In the genomic region with DNA sequence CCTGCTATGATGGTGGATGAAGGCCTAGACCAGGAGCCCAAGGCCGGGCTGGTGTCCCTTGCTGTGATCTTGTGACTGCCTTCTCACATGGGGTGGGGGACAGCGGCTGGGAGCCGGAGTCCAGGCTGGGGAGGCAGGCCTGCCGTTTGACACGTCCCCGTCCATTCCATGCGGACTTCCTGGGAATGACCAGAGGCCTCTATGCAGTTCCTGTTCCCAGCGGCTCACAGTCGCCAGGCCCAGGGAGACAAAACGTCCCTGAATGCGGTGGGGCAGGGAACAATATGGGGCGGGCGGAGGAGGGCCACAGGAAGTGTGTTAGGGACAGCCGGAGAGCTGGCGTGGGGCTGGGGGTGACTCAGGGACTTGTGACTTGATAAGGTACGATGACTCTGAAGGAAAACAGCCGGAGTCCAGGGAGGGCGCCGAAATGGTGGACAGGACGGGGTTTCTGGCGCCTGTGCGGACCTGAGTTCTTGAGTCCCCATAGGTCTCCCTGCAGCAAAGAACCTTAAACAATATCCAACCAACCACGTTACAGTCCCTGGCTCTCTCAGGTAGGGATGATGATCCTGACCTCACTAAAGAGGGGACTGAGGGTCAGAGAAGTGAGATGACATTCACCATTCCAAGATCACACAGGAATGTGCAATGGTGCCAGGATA, we compare ENCODE assay signal across 18 cellular contexts. TPM values are rescaled to one million over a fixed set of nuclear protein-coding genes. Genes with fewer than 3 reads are reported as not detected.
DNase-seq lines count a peak whose midpoint lies in the region; ATAC-seq and TF ChIP-seq lines count a peak whose summit lies in the region.
"Had no signal": no experiment of that assay in that cellular context is flagged by ENCODE, and none has a peak within 500 bp of the region (broad histone marks: within the 10 kb centered on the region; RNA-seq: fewer than 3 reads in every experiment).

No MANE protein-coding gene starts in this region.

- H3K36me3 Mint-ChIP-seq in activated naive CD4-positive, alpha-beta T cell treated with anti-CD3 and anti-CD28 coated beads for 36 hours (ENCODE audit: low read depth), result no peaks in the 10 kb centered on the region
- H3K36me3 Mint-ChIP-seq: activated naive CD8-positive, alpha-beta T cell treated with anti-CD3 and anti-CD28 coated beads, Interleukin-2, amount 10 ng/mL, durations not matched to agents 7 days and 5 days had no signal

- 55 to 65% methylated on average over 23 of the region's 23 CpGs for WGBS in heart right ventricle, 2 donors
- 63 to 80% methylated on average over 14 to 15 of the region's 23 CpGs for WGBS in mesodermal cell (ENCODE audit: insufficient coverage in 2 of 2), 2 experiments

- H3K4me3 ChIP-seq in brain microvascular endothelial cell (ENCODE audit: low read depth, low read length) (no peak overlapping the region), heart right ventricle (no peak overlapping the region), mesodermal cell (ENCODE audit: extremely low read depth, insufficient read depth, low read length, poor library complexity, severe bottlenecking) (no peak overlapping the region)
- H3K4me3 ChIP-seq: sigmoid colon, vagina had no signal

- DNase-seq in brain microvascular endothelial cell (peak; percentile 24), heart right ventricle (peak; percentile 66 to 86), NCI-H345 treated with DMSO at 0.1 percent for 48 hours (lab: John Stamatoyannopoulos, UW; ENCODE audit: unreplicated experiment) (no peak), GOT3 (lab: John Stamatoyannopoulos, UW) (no peak)
- DNase-seq in activated naive CD4-positive, alpha-beta T cell treated with anti-CD3 and anti-CD28 coated beads for 36 hours, result no peak
- DNase-seq in stimulated activated CD8-positive, alpha-beta memory T cell treated with anti-CD3 and anti-CD28 coated beads, Interleukin-4, amount 100 ng/mL, for 48 hours, result no peak
- DNase-seq: activated CD4-positive, alpha-beta T cell treated with anti-CD3 and anti-CD28 coated beads, Interleukin-2, amount 10 ng/mL, durations not matched to agents 24 days and 14 days; activated naive CD8-positive, alpha-beta T cell treated with anti-CD3 and anti-CD28 coated beads, Interleukin-2, amount 10 ng/mL, durations not matched to agents 7 days and 5 days; activated T-cell treated with anti-CD3 and anti-CD28 coated beads for 4 hours; C1 segment of cervical spinal cord; KBM-7; NCI-H1092 treated with DMSO at 0.1 percent for 48 hours; NK-92 treated with Interleukin-12 subunit alpha and Interleukin-12 subunit beta, amount 100 ng/mL, for 24 hours; sigmoid colon; stimulated activated CD4-positive, alpha-beta T cell treated with anti-CD3 and anti-CD28 coated beads, Interleukin-4, amount 100 ng/mL, for 24 hours; T-helper 17 cell had no signal

- H3K27ac Mint-ChIP-seq in activated naive CD4-positive, alpha-beta T cell treated with anti-CD3 and anti-CD28 coated beads for 36 hours, result no peak overlapping the region
- H3K27ac Mint-ChIP-seq: activated CD4-positive, alpha-beta T cell treated with anti-CD3 and anti-CD28 coated beads, Interleukin-2, amount 10 ng/mL, durations not matched to agents 24 days and 14 days; activated naive CD8-positive, alpha-beta T cell treated with anti-CD3 and anti-CD28 coated beads, Interleukin-2, amount 10 ng/mL, durations not matched to agents 7 days and 5 days; T-helper 17 cell had no signal

- no peak overlapping the region for H3K4me3 Mint-ChIP-seq in activated naive CD4-positive, alpha-beta T cell treated with anti-CD3 and anti-CD28 coated beads for 36 hours
- H3K4me3 Mint-ChIP-seq: activated CD4-positive, alpha-beta T cell treated with anti-CD3 and anti-CD28 coated beads, Interleukin-2, amount 10 ng/mL, durations not matched to agents 24 days and 14 days; activated naive CD8-positive, alpha-beta T cell treated with anti-CD3 and anti-CD28 coated beads, Interleukin-2, amount 10 ng/mL, durations not matched to agents 7 days and 5 days; T-helper 17 cell had no signal

- H3K4me1 ChIP-seq in heart right ventricle, result peaks cover 4 to 56% (median 8%) of the 10 kb centered on the region in 9 donors
- peaks cover 48% of the 10 kb centered on the region for H3K4me1 ChIP-seq in mesodermal cell (ENCODE audit: control insufficient read depth, insufficient read depth, low read length, poor library complexity, severe bottlenecking)
- H3K4me1 ChIP-seq: sigmoid colon had no signal

- H3K9me3 ChIP-seq in heart right ventricle (no peaks in the 10 kb centered on the region), mesodermal cell (ENCODE audit: control insufficient read depth, low read length) (no peaks in the 10 kb centered on the region)
- H3K9me3 ChIP-seq: sigmoid colon, vagina had no signal

- TF ChIP-seq CTCF in brain microvascular endothelial cell (IDR thresholded peaks at IDR 0.05; ENCODE audit: low read depth, low read length, missing control alignments) (no peak), heart right ventricle (IDR thresholded peaks at IDR 0.05) (no peak)

- CTCF ChIA-PET in activated naive CD4-positive, alpha-beta T cell treated with anti-CD3 and anti-CD28 coated beads for 36 hours (lab: Charles Lee), result interaction anchor here (1.3 kb wide), 1 partner anchor 42 kb away, joined by 3 read pairs; no protein-coding TSS in a partner anchor

- H3K36me3 ChIP-seq in brain microvascular endothelial cell (replicated peaks) (no peaks in the 10 kb centered on the region), heart right ventricle (no peaks in the 10 kb centered on the region), mesodermal cell (ENCODE audit: control insufficient read depth, insufficient read depth, low read length) (no peaks in the 10 kb centered on the region)
- H3K36me3 ChIP-seq: sigmoid colon, vagina had no signal

- H3K9me3 Mint-ChIP-seq in activated naive CD4-positive, alpha-beta T cell treated with anti-CD3 and anti-CD28 coated beads for 36 hours, result no peaks in the 10 kb centered on the region
- H3K9me3 Mint-ChIP-seq: activated CD4-positive, alpha-beta T cell treated with anti-CD3 and anti-CD28 coated beads, Interleukin-2, amount 10 ng/mL, durations not matched to agents 24 days and 14 days; activated naive CD8-positive, alpha-beta T cell treated with anti-CD3 and anti-CD28 coated beads, Interleukin-2, amount 10 ng/mL, durations not matched to agents 7 days and 5 days had no signal

- no peaks in the 10 kb centered on the region for H3K4me1 Mint-ChIP-seq in activated naive CD4-positive, alpha-beta T cell treated with anti-CD3 and anti-CD28 coated beads for 36 hours (ENCODE audit: low read depth)

- in situ Hi-C loops in brain microvascular endothelial cell (cut with HindIII; ENCODE audit: low pct_ligation_motif_present, low sequenced_read_pairs), result no loop called here

- H3K27ac ChIP-seq in brain microvascular endothelial cell, result no peak overlapping the region
- peak overlapping the region; percentile 77 to 93 (median 84) for H3K27ac ChIP-seq in heart right ventricle
- peak overlapping the region; percentile 85 for H3K27ac ChIP-seq in mesodermal cell (ENCODE audit: low read depth, low read length, severe bottlenecking)
- H3K27ac ChIP-seq: vagina had no signal

- H3K27me3 ChIP-seq in brain microvascular endothelial cell (replicated peaks) (no peaks in the 10 kb centered on the region), heart right ventricle (no peaks in the 10 kb centered on the region)
- H3K27me3 ChIP-seq: vagina had no signal

- H3K27me3 Mint-ChIP-seq in activated naive CD4-positive, alpha-beta T cell treated with anti-CD3 and anti-CD28 coated beads for 36 hours (ENCODE audit: low read depth), result no peaks in the 10 kb centered on the region
- H3K27me3 Mint-ChIP-seq: activated CD4-positive, alpha-beta T cell treated with anti-CD3 and anti-CD28 coated beads, Interleukin-2, amount 10 ng/mL, durations not matched to agents 24 days and 14 days had no signal

- intact Hi-C loops in heart right ventricle (cut with DNase I), result loop anchor here in 3 of 10 donors (5.0 kb wide), 2 partner anchors 36 to 44 kb away; no protein-coding TSS in a partner anchor
- intact Hi-C loops in activated naive CD4-positive, alpha-beta T cell treated with anti-CD3 and anti-CD28 coated beads for 36 hours (cut with micrococcal nuclease), result no loop called here

- peak; percentile 80 to 95 (median 90) for ATAC-seq in heart right ventricle
- ATAC-seq: T-helper 17 cell had no signal

RNA-seq across cellular contexts. Expression of a gene that starts 40.5 kb away (rescaled TPM):
- 10 to 100 TPM; 12.2 to 43.4 (median 20.6) TPM for total RNA-seq in heart right ventricle
- 10 to 100 TPM in 1 of 2 donors, 1 to 10 TPM in 1; 6.6 to 19.5 TPM for polyA plus RNA-seq in heart right ventricle
- 111 TPM for polyA plus RNA-seq in mesodermal cell (2013, experiment 1 of 2)
- 96.8 TPM for polyA plus RNA-seq in mesodermal cell (2013, experiment 2 of 2)
- total RNA-seq in activated naive CD4-positive, alpha-beta T cell treated with anti-CD3 and anti-CD28 coated beads for 36 hours, result under 1 TPM in 1 of 2 experiments, not detected in 1; 0.05 TPM

Comparison
In these comparisons a context has a peak if more than half of its experiments do, and no peak if none do; other contexts are left out.
1. DNase-seq: peak in brain microvascular endothelial cell (single experiment) and heart right ventricle (2 of 2); none in activated naive CD4-positive, alpha-beta T cell treated with anti-CD3 and anti-CD28 coated beads for 36 hours (single experiment), stimulated activated CD8-positive, alpha-beta memory T cell treated with anti-CD3 and anti-CD28 coated beads, Interleukin-4, amount 100 ng/mL, for 48 hours (single experiment), NCI-H345 treated with DMSO at 0.1 percent for 48 hours (single experiment) and GOT3 (single experiment).
2. RNA of a gene that starts 40.5 kb away (total RNA-seq): 12.2 to 43.4 TPM in heart right ventricle; 0.05 TPM in activated naive CD4-positive, alpha-beta T cell treated with anti-CD3 and anti-CD28 coated beads for 36 hours; every median in the first group is over 10 times any median in the second.